ENCODE assay signal across 21 cellular contexts in the genomic region with DNA sequence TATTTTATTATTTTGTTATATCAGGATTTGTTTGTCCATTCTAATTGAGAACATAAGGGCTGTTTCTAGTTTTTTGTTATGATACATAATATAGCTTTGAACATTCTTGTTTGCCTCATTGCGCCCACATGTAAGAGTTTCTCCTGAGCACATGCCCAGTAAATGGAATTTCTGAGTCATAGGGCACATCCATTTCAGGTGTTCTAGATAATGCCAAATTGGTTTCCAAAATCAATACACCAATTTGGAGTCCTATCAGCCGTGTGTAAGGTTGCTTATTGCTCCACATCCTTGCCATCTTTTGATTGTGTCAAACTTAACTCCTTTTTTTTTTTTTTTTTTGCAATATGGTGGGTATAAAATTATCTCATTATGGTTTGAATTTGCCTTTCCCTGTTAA.
"Had no signal": no experiment of that assay in that cellular context is flagged by ENCODE, and none has a peak within 500 bp of the region (broad histone marks: within the 10 kb centered on the region; RNA-seq: fewer than 3 reads in every experiment).

No MANE protein-coding gene starts in this region.

- H3K27ac ChIP-seq: dorsolateral prefrontal cortex, foreskin keratinocyte, left lung, tibial artery had no signal

- H3K27ac Mint-ChIP-seq: activated CD4-positive, alpha-beta T cell treated with anti-CD3 and anti-CD28 coated beads, Interleukin-2, amount 10 ng/mL, durations not matched to agents 7 days and 5 days; brain; nephron progenitor cell; progenitor cell of endocrine pancreas; stimulated activated effector memory CD8-positive, alpha-beta T cell treated with anti-CD3 and anti-CD28 coated beads, Interleukin-12 subunit alpha, Interleukin-12 subunit beta, amount 100 ng/mL, for 72 hours; T-cell had no signal

- DNase-seq: activated CD4-positive, alpha-beta T cell treated with anti-CD3 and anti-CD28 coated beads, Interleukin-2, amount 10 ng/mL, durations not matched to agents 7 days and 5 days; activated effector memory CD4-positive, alpha-beta T cell treated with anti-CD3 and anti-CD28 coated beads, Interleukin-2, amount 50 U/mL, for 16 hours; central memory CD4-positive, alpha-beta T cell; dorsolateral prefrontal cortex; foreskin keratinocyte; hypothalamus; left lung; mammary epithelial cell; midbrain; nephron progenitor cell; nucleus accumbens; SIG-M5; stimulated activated CD4-positive, alpha-beta T cell treated with anti-CD3 and anti-CD28 coated beads, Interleukin-15, amount 100 ng/mL, for 24 hours; stimulated activated CD4-positive, alpha-beta T cell treated with anti-CD3 and anti-CD28 coated beads, Interleukin-2, amount 100 ng/mL, for 48 hours; T-cell; T-helper 9 cell; tibial artery had no signal

- H3K4me1 Mint-ChIP-seq: activated CD4-positive, alpha-beta T cell treated with anti-CD3 and anti-CD28 coated beads, Interleukin-2, amount 10 ng/mL, durations not matched to agents 7 days and 5 days; brain; nephron progenitor cell; stimulated activated effector memory CD8-positive, alpha-beta T cell treated with anti-CD3 and anti-CD28 coated beads, Interleukin-12 subunit alpha, Interleukin-12 subunit beta, amount 100 ng/mL, for 72 hours had no signal

- H3K4me3 Mint-ChIP-seq: activated CD4-positive, alpha-beta T cell treated with anti-CD3 and anti-CD28 coated beads, Interleukin-2, amount 10 ng/mL, durations not matched to agents 7 days and 5 days; brain; nephron progenitor cell; stimulated activated effector memory CD8-positive, alpha-beta T cell treated with anti-CD3 and anti-CD28 coated beads, Interleukin-12 subunit alpha, Interleukin-12 subunit beta, amount 100 ng/mL, for 72 hours; T-cell had no signal

- H3K27me3 ChIP-seq: dorsolateral prefrontal cortex, foreskin keratinocyte, left lung, tibial artery had no signal

- H3K27me3 Mint-ChIP-seq: activated CD4-positive, alpha-beta T cell treated with anti-CD3 and anti-CD28 coated beads, Interleukin-2, amount 10 ng/mL, durations not matched to agents 7 days and 5 days; brain; progenitor cell of endocrine pancreas; T-cell had no signal

- H3K4me3 ChIP-seq: dorsolateral prefrontal cortex, left lung, tibial artery had no signal

- ATAC-seq: foreskin keratinocyte; left lung; SK-N-SH treated with all-trans-retinoic acid at 6 μM for 48 hours; stimulated activated effector memory CD8-positive, alpha-beta T cell treated with anti-CD3 and anti-CD28 coated beads, Interleukin-12 subunit alpha, Interleukin-12 subunit beta, amount 100 ng/mL, for 72 hours; T-cell had no signal

- H3K4me1 ChIP-seq: foreskin keratinocyte, tibial artery had no signal

- H3K36me3 Mint-ChIP-seq: brain; stimulated activated effector memory CD8-positive, alpha-beta T cell treated with anti-CD3 and anti-CD28 coated beads, Interleukin-12 subunit alpha, Interleukin-12 subunit beta, amount 100 ng/mL, for 72 hours had no signal

- H3K9me3 Mint-ChIP-seq: stimulated activated effector memory CD8-positive, alpha-beta T cell treated with anti-CD3 and anti-CD28 coated beads, Interleukin-12 subunit alpha, Interleukin-12 subunit beta, amount 100 ng/mL, for 72 hours; T-cell had no signal
